In the genomic region with DNA sequence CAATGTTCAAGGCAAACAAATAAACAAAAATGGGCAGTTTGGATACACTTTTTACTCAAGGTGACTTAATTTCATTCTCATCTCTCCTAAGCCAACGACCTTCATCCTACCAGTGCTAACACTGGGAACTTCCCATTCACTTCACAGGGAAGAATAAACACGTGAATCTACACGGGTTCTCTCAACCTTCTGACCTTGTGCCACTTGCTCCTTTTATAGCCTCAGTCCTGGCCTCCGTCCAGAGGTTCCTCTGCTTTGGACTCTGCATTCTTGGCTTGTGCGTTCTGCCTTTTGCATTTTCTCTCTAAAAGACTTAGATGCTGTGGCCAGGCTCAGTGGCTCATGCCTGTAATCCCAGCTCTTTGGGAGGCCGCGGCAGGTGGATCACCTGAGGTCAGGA, we compare ENCODE assay signal across 30 cellular contexts.
"Had no signal": no experiment of that assay in that cellular context is flagged by ENCODE, and none has a peak within 500 bp of the region (broad histone marks: within the 10 kb centered on the region; RNA-seq: fewer than 3 reads in every experiment).

No MANE protein-coding gene starts in this region.

- H3K4me3 ChIP-seq: breast epithelium, gastrocnemius medialis, left lung, pancreas, prostate gland, spleen, thoracic aorta, uterus had no signal

- H3K9me3 ChIP-seq: gastrocnemius medialis, pancreas, prostate gland had no signal

- H3K36me3 ChIP-seq: uterus had no signal

- H3K27ac ChIP-seq: breast epithelium, epithelial cell of prostate, gastrocnemius medialis, left lung, pancreas, prostate gland, spleen, thoracic aorta, uterus had no signal

- H3K27me3 Mint-ChIP-seq: activated CD8-positive, alpha-beta T cell treated with anti-CD3 and anti-CD28 coated beads for 36 hours; activated T-helper 17 cell treated with anti-CD3 and anti-CD28 coated beads, Interleukin-2, amount 50 U/mL, for 72 hours; central memory CD8-positive, alpha-beta T cell; naive B cell; T-helper 17 cell; type B pancreatic cell had no signal

- H3K27me3 ChIP-seq: breast epithelium, gastrocnemius medialis, left lung, pancreas, spleen, uterus had no signal

- H3K9me3 Mint-ChIP-seq: type B pancreatic cell had no signal

- H3K27ac Mint-ChIP-seq: activated CD8-positive, alpha-beta T cell treated with anti-CD3 and anti-CD28 coated beads for 36 hours; activated T-helper 17 cell treated with anti-CD3 and anti-CD28 coated beads, Interleukin-2, amount 50 U/mL, for 72 hours; nephron progenitor cell; T-helper 17 cell; type B pancreatic cell had no signal

- H3K4me3 Mint-ChIP-seq: activated CD8-positive, alpha-beta T cell treated with anti-CD3 and anti-CD28 coated beads for 36 hours; activated T-cell treated with anti-CD3 and anti-CD28 coated beads, Interleukin-2, amount 50 U/mL, for 4 hours; activated T-helper 17 cell treated with anti-CD3 and anti-CD28 coated beads, Interleukin-2, amount 50 U/mL, for 72 hours; central memory CD8-positive, alpha-beta T cell; naive B cell; nephron progenitor cell; T-helper 17 cell; type B pancreatic cell had no signal

- H3K4me1 ChIP-seq: breast epithelium, gastrocnemius medialis, left lung, pancreas, prostate gland, spleen, uterus had no signal

- H3K4me1 Mint-ChIP-seq: activated T-helper 17 cell treated with anti-CD3 and anti-CD28 coated beads, Interleukin-2, amount 50 U/mL, for 72 hours; naive B cell; nephron progenitor cell; T-helper 17 cell had no signal

- ATAC-seq: activated CD8-positive, alpha-beta T cell treated with anti-CD3 and anti-CD28 coated beads for 36 hours; activated T-cell treated with anti-CD3 and anti-CD28 coated beads, Interleukin-2, amount 50 U/mL, for 4 hours; activated T-helper 17 cell treated with anti-CD3 and anti-CD28 coated beads, Interleukin-2, amount 50 U/mL, for 72 hours; gastrocnemius medialis; left lung; pancreas; T-helper 17 cell had no signal

- FAIRE-seq: endometrium, keratinocyte, pancreas had no signal

- DNase-seq: activated CD4-positive, alpha-beta T cell treated with anti-CD3 and anti-CD28 coated beads, Interleukin-2, amount 50 U/mL, for 1 hour; activated CD4-positive, CD25-positive, alpha-beta regulatory T cell treated with anti-CD3 and anti-CD28 coated beads, Interleukin-2, amount 50 U/mL, for 72 hours; activated CD8-positive, alpha-beta T cell treated with anti-CD3 and anti-CD28 coated beads for 36 hours; activated gamma-delta T cell treated with Interleukin-2 at 50 U/mL for 16 hours; activated naive CD4-positive, alpha-beta T cell treated with anti-CD3 and anti-CD28 coated beads, Interleukin-2, amount 50 U/mL, for 16 hours; activated T-cell treated with anti-CD3 and anti-CD28 coated beads, Interleukin-2, amount 50 U/mL, for 4 hours; dermis blood vessel endothelial cell; effector CD8-positive, alpha-beta T cell; gastrocnemius medialis; glutamatergic neuron; hippocampal formation; left lung; naive B cell; nephron progenitor cell; pancreas; retina; spleen; stimulated activated naive CD4-positive, alpha-beta T cell; T-helper 17 cell; T1000; uterus had no signal
